In genomic region chr1:41663671-41664400, GRCh38 we compare ENCODE assay signal across 12 cellular contexts.
DNase-seq lines count a peak whose midpoint lies in the region; TF ChIP-seq lines count a peak whose summit lies in the region.
"Had no signal": no experiment of that assay in that cellular context is flagged by ENCODE, and none has a peak within 500 bp of the region (broad histone marks: within the 10 kb centered on the region; RNA-seq: fewer than 3 reads in every experiment).

No MANE protein-coding gene starts in this region.

- no peak overlapping the region for H3K4ac ChIP-seq in mesendoderm (ENCODE audit: low read depth, low read length)

- no peak overlapping the region for H3K18ac ChIP-seq in mesendoderm (ENCODE audit: low read length)

- no peak for DNase-seq in CD4-positive, alpha-beta memory T cell
- DNase-seq in progenitor cell of endocrine pancreas (ENCODE audit: low spot score, unreplicated experiment) (no peak), NCI-H146 treated with DMSO at 0.1 percent for 48 hours (lab: John Stamatoyannopoulos, UW; ENCODE audit: unreplicated experiment) (no peak), mesendoderm (no peak), NCI-H1436 treated with DMSO at 0.1 percent for 48 hours (lab: John Stamatoyannopoulos, UW) (no peak), NCI-H2081 treated with DMSO at 0.1 percent for 48 hours (lab: John Stamatoyannopoulos, UW) (no peak)
- DNase-seq: activated CD4-positive, alpha-beta T cell treated with anti-CD3 and anti-CD28 coated beads for 48 hours; kidney glomerular epithelial cell; Right ventricle myocardium superior had no signal

- POLR2A ChIA-PET in CD4-positive, alpha-beta memory T cell (lab: Charles Lee; ENCODE audit: partially characterized antibody): interaction anchor here (0.7 to 7.5 kb wide), 3 partner anchors 9 to 251 kb away, joined by 3 to 60 read pairs (median 9); no protein-coding TSS in a partner anchor

- no peak overlapping the region for H4K5ac ChIP-seq in mesendoderm (ENCODE audit: low read length)

- H3K9ac ChIP-seq in mesendoderm (ENCODE audit: low read length): no peak overlapping the region

- H3K9me3 Mint-ChIP-seq in CD4-positive, alpha-beta memory T cell: peaks cover 0 to 2% (median 0%) of the 10 kb centered on the region in 8 donors
- H3K9me3 Mint-ChIP-seq in brain (peaks cover 0 to 2% (median 0%) of the 10 kb centered on the region in 5 experiments), progenitor cell of endocrine pancreas (ENCODE audit: low read depth) (no peaks in the 10 kb centered on the region)

- H3K36me3 ChIP-seq in CD4-positive, alpha-beta memory T cell (ENCODE audit: insufficient read depth, low read length): no peaks in the 10 kb centered on the region
- peaks cover 6% of the 10 kb centered on the region; the same call in 1 of the 2 replicates for H3K36me3 ChIP-seq in KOPT-K1 (ENCODE audit: insufficient read depth, low read length)
- H3K36me3 ChIP-seq in mesendoderm (ENCODE audit: control insufficient read depth, insufficient read depth, low read length): no peaks in the 10 kb centered on the region
- H3K36me3 ChIP-seq: prostate gland had no signal

- no peak overlapping the region for H2BK15ac ChIP-seq in mesendoderm (replicated peaks; ENCODE audit: low read depth)

- no peak overlapping the region for H3K56ac ChIP-seq in mesendoderm (ENCODE audit: low read length)

- no peaks in the 10 kb centered on the region for H3K9me3 ChIP-seq in CD4-positive, alpha-beta memory T cell (ENCODE audit: control insufficient read depth in 1 of 2, low read length in 2 of 2)
- no peaks in the 10 kb centered on the region for H3K9me3 ChIP-seq in KOPT-K1 (ENCODE audit: insufficient read depth, low read length, poor library complexity, severe bottlenecking)
- H3K9me3 ChIP-seq: prostate gland had no signal

- no peak overlapping the region for H3K4me2 ChIP-seq in mesendoderm (ENCODE audit: low read length)

- H3K79me2 ChIP-seq in mesendoderm (ENCODE audit: control insufficient read depth, insufficient read depth, low read length): no peaks in the 10 kb centered on the region

- H3K27me3 ChIP-seq in CD4-positive, alpha-beta memory T cell (ENCODE audit: insufficient read depth, low read length): no peaks in the 10 kb centered on the region
- peaks cover 12% of the 10 kb centered on the region for H3K27me3 ChIP-seq in mesendoderm (ENCODE audit: insufficient read depth, low read length, poor library complexity)

- peak overlapping the region; percentile 2 to 82 (median 70) for H3K4me3 Mint-ChIP-seq in CD4-positive, alpha-beta memory T cell
- peak overlapping the region; percentile 45 to 76 (median 66) for H3K4me3 Mint-ChIP-seq in brain
- H3K4me3 Mint-ChIP-seq in progenitor cell of endocrine pancreas (ENCODE audit: low read depth): peak overlapping the region; percentile 55

- intact Hi-C loops in CD4-positive, alpha-beta memory T cell (cut with micrococcal nuclease): loop anchor here (10.0 kb wide), 3 partner anchors 89 to 371 kb away; no protein-coding TSS in a partner anchor

- CTCF ChIA-PET in CD4-positive, alpha-beta memory T cell (lab: Charles Lee; ENCODE audit: partially characterized antibody): interaction anchor here (0.8 to 2.0 kb wide), 2 partner anchors 9 to 228 kb away, joined by 3 to 9 read pairs; no protein-coding TSS in a partner anchor

- H4K8ac ChIP-seq in mesendoderm (ENCODE audit: low read depth, low read length): no peak overlapping the region

- no CpG with 5 or more reads among the region's 5 CpGs for WGBS in mesendoderm (ENCODE audit: extremely low coverage, insufficient coverage, low lambda C conversion rate)

- no peak overlapping the region for H3K4me3 ChIP-seq in CD4-positive, alpha-beta memory T cell (ENCODE audit: low read length in 2 of 2)
- no peak overlapping the region for H3K4me3 ChIP-seq in mesendoderm (ENCODE audit: low read length)
- H3K4me3 ChIP-seq: prostate gland had no signal

- no peaks in the 10 kb centered on the region for H3K27me3 Mint-ChIP-seq in CD4-positive, alpha-beta memory T cell
- H3K27me3 Mint-ChIP-seq in brain (peaks cover 29% of the 10 kb centered on the region), progenitor cell of endocrine pancreas (peaks cover 64% of the 10 kb centered on the region)

- H2BK5ac ChIP-seq in mesendoderm (ENCODE audit: low read length): no peak overlapping the region

- no peaks in the 10 kb centered on the region for H3K36me3 Mint-ChIP-seq in CD4-positive, alpha-beta memory T cell
- H3K36me3 Mint-ChIP-seq in brain: no peaks in the 10 kb centered on the region
- no peaks in the 10 kb centered on the region for H3K36me3 Mint-ChIP-seq in progenitor cell of endocrine pancreas (ENCODE audit: insufficient read depth)

- no peak overlapping the region for H2BK120ac ChIP-seq in mesendoderm (ENCODE audit: low read depth, low read length)

- H3K27ac Mint-ChIP-seq in CD4-positive, alpha-beta memory T cell: peak overlapping the region; percentile 76 to 95 (median 85)
- H3K27ac Mint-ChIP-seq in brain (peak overlapping the region in 4 of 5 experiments; percentile 6 to 84 (median 16)), progenitor cell of endocrine pancreas (no peak overlapping the region)

- H3K23ac ChIP-seq in mesendoderm (ENCODE audit: low read length): no peak overlapping the region

- H2AK5ac ChIP-seq in mesendoderm (ENCODE audit: low read length): no peak overlapping the region

- TF ChIP-seq CTCF in brain (conservative IDR thresholded peaks at IDR 0.05) (no peak), progenitor cell of endocrine pancreas (IDR thresholded peaks at IDR 0.05; ENCODE audit: unreplicated experiment) (no peak)

- H3K4me1 ChIP-seq in CD4-positive, alpha-beta memory T cell (ENCODE audit: insufficient read depth, low read length): peaks cover 82% of the 10 kb centered on the region
- peaks cover 9% of the 10 kb centered on the region for H3K4me1 ChIP-seq in mesendoderm (ENCODE audit: control insufficient read depth, low read depth, low read length)
- H3K4me1 ChIP-seq: prostate gland had no signal

- peaks cover 62 to 89% (median 76%) of the 10 kb centered on the region in 4 donors for H3K4me1 Mint-ChIP-seq in CD4-positive, alpha-beta memory T cell
- peaks cover 77% of the 10 kb centered on the region for H3K4me1 Mint-ChIP-seq in brain
- peaks cover 2% of the 10 kb centered on the region for H3K4me1 Mint-ChIP-seq in progenitor cell of endocrine pancreas (ENCODE audit: low read depth)

- peak overlapping the region; percentile 67 for H3K27ac ChIP-seq in CD4-positive, alpha-beta memory T cell (ENCODE audit: low read depth, low read length)
- H3K27ac ChIP-seq in KOPT-K1 (ENCODE audit: low read depth, low read length, poor library complexity, severe bottlenecking) (peak overlapping the region; percentile 93), mesendoderm (ENCODE audit: low read depth, low read length) (no peak overlapping the region)

- H3K79me1 ChIP-seq in mesendoderm (ENCODE audit: low read length): no peaks in the 10 kb centered on the region
